ENCODE assay signal across 1 cellular context in the genomic region with DNA sequence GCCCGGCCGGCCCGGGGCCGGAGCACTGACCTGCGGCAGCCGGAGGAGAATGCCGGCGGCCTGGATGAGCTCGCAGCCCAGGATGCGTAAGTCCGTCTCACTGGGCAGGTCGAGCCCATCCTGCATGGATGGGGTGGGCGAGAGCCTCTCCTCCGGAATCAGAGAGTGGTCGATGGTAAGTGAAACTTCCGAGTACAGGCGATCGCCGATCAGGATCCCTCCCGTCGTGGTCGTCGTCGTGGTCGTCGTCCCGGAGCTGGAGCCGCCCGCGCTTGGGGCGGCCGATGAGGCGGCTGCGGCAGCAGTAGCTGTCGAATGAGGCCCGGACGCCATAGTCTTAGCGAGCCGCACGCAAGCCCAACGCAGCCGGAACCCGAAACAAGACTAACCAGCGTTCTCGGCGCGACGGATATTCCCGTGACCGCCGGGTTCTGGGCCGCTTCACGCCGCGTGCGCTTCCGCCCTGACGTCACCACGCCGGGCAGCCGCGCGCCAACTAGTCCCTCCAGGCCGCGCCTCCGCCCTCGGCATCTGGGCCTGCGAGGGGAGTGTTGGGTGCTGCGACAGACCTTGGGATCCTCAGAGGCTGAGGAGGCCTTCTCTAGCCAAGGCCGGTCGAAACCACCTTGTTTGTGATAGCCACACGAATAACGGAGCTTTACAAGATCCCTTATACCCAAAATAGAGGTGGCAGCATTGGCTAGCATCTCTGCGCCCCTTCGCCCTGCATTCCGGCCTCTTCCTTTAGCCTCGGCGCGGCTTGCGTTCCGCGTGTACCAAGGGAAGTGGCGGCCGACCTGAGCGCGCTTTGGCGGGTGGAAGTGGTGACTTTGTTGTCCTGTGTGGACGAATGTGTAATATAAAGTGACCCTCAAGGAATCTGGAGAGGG.
TF ChIP-seq lines count a peak whose summit lies in the region.

A gene (minus strand): TSS at position 386 of the 890 bp plus-strand sequence. CDS start 53 bp downstream, at position 333.

TF ChIP-seq in K562, 482 proteins besides CTCF, POLR2A, EP300 and RAD21 (continued from another document and continues in another):
- TF ChIP-seq, protein P1, sequence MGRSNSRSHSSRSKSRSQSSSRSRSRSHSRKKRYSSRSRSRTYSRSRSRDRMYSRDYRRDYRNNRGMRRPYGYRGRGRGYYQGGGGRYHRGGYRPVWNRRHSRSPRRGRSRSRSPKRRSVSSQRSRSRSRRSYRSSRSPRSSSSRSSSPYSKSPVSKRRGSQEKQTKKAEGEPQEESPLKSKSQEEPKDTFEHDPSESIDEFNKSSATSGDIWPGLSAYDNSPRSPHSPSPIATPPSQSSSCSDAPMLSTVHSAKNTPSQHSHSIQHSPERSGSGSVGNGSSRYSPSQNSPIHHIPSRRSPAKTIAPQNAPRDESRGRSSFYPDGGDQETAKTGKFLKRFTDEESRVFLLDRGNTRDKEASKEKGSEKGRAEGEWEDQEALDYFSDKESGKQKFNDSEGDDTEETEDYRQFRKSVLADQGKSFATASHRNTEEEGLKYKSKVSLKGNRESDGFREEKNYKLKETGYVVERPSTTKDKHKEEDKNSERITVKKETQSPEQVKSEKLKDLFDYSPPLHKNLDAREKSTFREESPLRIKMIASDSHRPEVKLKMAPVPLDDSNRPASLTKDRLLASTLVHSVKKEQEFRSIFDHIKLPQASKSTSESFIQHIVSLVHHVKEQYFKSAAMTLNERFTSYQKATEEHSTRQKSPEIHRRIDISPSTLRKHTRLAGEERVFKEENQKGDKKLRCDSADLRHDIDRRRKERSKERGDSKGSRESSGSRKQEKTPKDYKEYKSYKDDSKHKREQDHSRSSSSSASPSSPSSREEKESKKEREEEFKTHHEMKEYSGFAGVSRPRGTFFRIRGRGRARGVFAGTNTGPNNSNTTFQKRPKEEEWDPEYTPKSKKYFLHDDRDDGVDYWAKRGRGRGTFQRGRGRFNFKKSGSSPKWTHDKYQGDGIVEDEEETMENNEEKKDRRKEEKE (IDR thresholded peaks at IDR 0.05; ENCODE audit: borderline replicate concordance in 1 of 2, control insufficient read depth in 1 of 2, low read depth in 2 of 2, low read length in 1 of 2) = peak in 1 of 2 experiments; percentile 93; a peak in 2 of 4 replicates
- peak; percentile 98; the same call in 1 of the 2 replicates for TF ChIP-seq ZC3H4 (CRISPR knock-in tag; IDR thresholded peaks at IDR 0.05; ENCODE audit: borderline replicate concordance)
- no peak for TF ChIP-seq ZNF41 (CRISPR knock-in tag; conservative IDR thresholded peaks at IDR 0.05)
- TF ChIP-seq, protein P2, sequence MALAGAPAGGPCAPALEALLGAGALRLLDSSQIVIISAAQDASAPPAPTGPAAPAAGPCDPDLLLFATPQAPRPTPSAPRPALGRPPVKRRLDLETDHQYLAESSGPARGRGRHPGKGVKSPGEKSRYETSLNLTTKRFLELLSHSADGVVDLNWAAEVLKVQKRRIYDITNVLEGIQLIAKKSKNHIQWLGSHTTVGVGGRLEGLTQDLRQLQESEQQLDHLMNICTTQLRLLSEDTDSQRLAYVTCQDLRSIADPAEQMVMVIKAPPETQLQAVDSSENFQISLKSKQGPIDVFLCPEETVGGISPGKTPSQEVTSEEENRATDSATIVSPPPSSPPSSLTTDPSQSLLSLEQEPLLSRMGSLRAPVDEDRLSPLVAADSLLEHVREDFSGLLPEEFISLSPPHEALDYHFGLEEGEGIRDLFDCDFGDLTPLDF (CRISPR knock-in tag; IDR thresholded peaks at IDR 0.05) = peak; percentile 93; the same call in 1 of the 2 replicates
- no peak for TF ChIP-seq ZNF707 (CRISPR knock-in tag; conservative IDR thresholded peaks at IDR 0.05)
- no peak for TF ChIP-seq ASH1L (IDR thresholded peaks at IDR 0.05; ENCODE audit: borderline replicate concordance, low read depth, partially characterized antibody)
- no peak for TF ChIP-seq ZBTB8A (IDR thresholded peaks at IDR 0.05; ENCODE audit: partially characterized antibody)
- no peak for TF ChIP-seq ZNF311 (CRISPR knock-in tag; IDR thresholded peaks at IDR 0.05)
- TF ChIP-seq, protein P3, sequence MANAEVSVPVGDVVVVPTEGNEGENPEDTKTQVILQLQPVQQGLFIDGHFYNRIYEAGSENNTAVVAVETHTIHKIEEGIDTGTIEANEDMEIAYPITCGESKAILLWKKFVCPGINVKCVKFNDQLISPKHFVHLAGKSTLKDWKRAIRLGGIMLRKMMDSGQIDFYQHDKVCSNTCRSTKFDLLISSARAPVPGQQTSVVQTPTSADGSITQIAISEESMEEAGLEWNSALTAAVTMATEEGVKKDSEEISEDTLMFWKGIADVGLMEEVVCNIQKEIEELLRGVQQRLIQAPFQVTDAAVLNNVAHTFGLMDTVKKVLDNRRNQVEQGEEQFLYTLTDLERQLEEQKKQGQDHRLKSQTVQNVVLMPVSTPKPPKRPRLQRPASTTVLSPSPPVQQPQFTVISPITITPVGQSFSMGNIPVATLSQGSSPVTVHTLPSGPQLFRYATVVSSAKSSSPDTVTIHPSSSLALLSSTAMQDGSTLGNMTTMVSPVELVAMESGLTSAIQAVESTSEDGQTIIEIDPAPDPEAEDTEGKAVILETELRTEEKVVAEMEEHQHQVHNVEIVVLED (CRISPR knock-in tag; IDR thresholded peaks at IDR 0.05) = peak; percentile 99
- no peak for TF ChIP-seq MXI1 (IDR thresholded peaks at IDR 0.05; ENCODE audit: low read depth, low read length)
- peak; percentile 95 for TF ChIP-seq ETV1 (tag; conservative IDR thresholded peaks at IDR 0.05; ENCODE audit: low read depth)
- no peak for TF ChIP-seq SMARCA4 (IDR thresholded peaks at IDR 0.05)
- peak; percentile 99 for TF ChIP-seq ETV5 (CRISPR knock-in tag; IDR thresholded peaks at IDR 0.05; ENCODE audit: low read depth)
- TF ChIP-seq RBM14 (IDR thresholded peaks at IDR 0.05; ENCODE audit: borderline replicate concordance, insufficient read depth, low read depth, low read length) = peak; percentile 84; the same call in 1 of the 2 replicates
- TF ChIP-seq TCFL5 (CRISPR knock-in tag; conservative IDR thresholded peaks at IDR 0.05) = no peak; the same call in 1 of the 2 replicates
- TF ChIP-seq, protein P4, sequence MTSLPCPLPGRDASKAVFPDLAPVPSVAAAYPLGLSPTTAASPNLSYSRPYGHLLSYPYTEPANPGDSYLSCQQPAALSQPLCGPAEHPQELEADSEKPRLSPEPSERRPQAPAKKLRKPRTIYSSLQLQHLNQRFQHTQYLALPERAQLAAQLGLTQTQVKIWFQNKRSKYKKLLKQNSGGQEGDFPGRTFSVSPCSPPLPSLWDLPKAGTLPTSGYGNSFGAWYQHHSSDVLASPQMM (CRISPR knock-in tag; IDR thresholded peaks at IDR 0.05) = no peak
- TF ChIP-seq, protein P5, sequence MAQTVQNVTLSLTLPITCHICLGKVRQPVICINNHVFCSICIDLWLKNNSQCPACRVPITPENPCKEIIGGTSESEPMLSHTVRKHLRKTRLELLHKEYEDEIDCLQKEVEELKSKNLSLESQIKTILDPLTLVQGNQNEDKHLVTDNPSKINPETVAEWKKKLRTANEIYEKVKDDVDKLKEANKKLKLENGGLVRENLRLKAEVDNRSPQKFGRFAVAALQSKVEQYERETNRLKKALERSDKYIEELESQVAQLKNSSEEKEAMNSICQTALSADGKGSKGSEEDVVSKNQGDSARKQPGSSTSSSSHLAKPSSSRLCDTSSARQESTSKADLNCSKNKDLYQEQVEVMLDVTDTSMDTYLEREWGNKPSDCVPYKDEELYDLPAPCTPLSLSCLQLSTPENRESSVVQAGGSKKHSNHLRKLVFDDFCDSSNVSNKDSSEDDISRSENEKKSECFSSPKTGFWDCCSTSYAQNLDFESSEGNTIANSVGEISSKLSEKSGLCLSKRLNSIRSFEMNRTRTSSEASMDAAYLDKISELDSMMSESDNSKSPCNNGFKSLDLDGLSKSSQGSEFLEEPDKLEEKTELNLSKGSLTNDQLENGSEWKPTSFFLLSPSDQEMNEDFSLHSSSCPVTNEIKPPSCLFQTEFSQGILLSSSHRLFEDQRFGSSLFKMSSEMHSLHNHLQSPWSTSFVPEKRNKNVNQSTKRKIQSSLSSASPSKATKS (CRISPR knock-in tag; IDR thresholded peaks at IDR 0.05) = no peak
- TF ChIP-seq CREBBP (IDR thresholded peaks at IDR 0.05; ENCODE audit: low read depth, low read length) = no peak
- TF ChIP-seq, protein P6, sequence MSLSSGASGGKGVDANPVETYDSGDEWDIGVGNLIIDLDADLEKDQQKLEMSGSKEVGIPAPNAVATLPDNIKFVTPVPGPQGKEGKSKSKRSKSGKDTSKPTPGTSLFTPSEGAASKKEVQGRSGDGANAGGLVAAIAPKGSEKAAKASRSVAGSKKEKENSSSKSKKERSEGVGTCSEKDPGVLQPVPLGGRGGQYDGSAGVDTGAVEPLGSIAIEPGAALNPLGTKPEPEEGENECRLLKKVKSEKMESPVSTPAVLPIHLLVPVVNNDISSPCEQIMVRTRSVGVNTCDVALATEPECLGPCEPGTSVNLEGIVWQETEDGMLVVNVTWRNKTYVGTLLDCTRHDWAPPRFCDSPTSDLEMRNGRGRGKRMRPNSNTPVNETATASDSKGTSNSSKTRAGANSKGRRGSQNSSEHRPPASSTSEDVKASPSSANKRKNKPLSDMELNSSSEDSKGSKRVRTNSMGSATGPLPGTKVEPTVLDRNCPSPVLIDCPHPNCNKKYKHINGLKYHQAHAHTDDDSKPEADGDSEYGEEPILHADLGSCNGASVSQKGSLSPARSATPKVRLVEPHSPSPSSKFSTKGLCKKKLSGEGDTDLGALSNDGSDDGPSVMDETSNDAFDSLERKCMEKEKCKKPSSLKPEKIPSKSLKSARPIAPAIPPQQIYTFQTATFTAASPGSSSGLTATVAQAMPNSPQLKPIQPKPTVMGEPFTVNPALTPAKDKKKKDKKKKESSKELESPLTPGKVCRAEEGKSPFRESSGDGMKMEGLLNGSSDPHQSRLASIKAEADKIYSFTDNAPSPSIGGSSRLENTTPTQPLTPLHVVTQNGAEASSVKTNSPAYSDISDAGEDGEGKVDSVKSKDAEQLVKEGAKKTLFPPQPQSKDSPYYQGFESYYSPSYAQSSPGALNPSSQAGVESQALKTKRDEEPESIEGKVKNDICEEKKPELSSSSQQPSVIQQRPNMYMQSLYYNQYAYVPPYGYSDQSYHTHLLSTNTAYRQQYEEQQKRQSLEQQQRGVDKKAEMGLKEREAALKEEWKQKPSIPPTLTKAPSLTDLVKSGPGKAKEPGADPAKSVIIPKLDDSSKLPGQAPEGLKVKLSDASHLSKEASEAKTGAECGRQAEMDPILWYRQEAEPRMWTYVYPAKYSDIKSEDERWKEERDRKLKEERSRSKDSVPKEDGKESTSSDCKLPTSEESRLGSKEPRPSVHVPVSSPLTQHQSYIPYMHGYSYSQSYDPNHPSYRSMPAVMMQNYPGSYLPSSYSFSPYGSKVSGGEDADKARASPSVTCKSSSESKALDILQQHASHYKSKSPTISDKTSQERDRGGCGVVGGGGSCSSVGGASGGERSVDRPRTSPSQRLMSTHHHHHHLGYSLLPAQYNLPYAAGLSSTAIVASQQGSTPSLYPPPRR (CRISPR knock-in tag; IDR thresholded peaks at IDR 0.05; ENCODE audit: borderline replicate concordance) = peak; percentile 81; the same call in 1 of the 2 replicates
- no peak for TF ChIP-seq ZNF699 (CRISPR knock-in tag; IDR thresholded peaks at IDR 0.05; ENCODE audit: insufficient replicate concordance)
- peak; percentile 99 for TF ChIP-seq FOXP1 (CRISPR knock-in tag; IDR thresholded peaks at IDR 0.05)
- TF ChIP-seq GTF2A2 (tag; IDR thresholded peaks at IDR 0.05) = no peak; the same call in 1 of the 2 replicates
- peak; percentile 74; the same call in 1 of the 2 replicates for TF ChIP-seq JUNB (CRISPR knock-in tag; conservative IDR thresholded peaks at IDR 0.05)
- TF ChIP-seq TSC22D4 (tag; IDR thresholded peaks at IDR 0.05) = no peak
- TF ChIP-seq RBFOX2 (IDR thresholded peaks at IDR 0.05; ENCODE audit: low read depth, low read length) = peak; percentile 100
- TF ChIP-seq POLR2H (tag; IDR thresholded peaks at IDR 0.05; ENCODE audit: low read depth) = peak; percentile 97
- no peak for TF ChIP-seq CCAR2 (IDR thresholded peaks at IDR 0.05; ENCODE audit: low read depth, low read length)
- TF ChIP-seq, protein P7, sequence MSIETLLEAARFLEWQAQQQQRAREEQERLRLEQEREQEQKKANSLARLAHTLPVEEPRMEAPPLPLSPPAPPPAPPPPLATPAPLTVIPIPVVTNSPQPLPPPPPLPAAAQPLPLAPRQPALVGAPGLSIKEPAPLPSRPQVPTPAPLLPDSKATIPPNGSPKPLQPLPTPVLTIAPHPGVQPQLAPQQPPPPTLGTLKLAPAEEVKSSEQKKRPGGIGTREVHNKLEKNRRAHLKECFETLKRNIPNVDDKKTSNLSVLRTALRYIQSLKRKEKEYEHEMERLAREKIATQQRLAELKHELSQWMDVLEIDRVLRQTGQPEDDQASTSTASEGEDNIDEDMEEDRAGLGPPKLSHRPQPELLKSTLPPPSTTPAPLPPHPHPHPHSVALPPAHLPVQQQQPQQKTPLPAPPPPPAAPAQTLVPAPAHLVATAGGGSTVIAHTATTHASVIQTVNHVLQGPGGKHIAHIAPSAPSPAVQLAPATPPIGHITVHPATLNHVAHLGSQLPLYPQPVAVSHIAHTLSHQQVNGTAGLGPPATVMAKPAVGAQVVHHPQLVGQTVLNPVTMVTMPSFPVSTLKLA (conservative IDR thresholded peaks at IDR 0.05) = peak; percentile 89 to 93
- no peak for TF ChIP-seq PTTG1 (tag; IDR thresholded peaks at IDR 0.05; ENCODE audit: low read depth)
- no peak for TF ChIP-seq BCL6 (CRISPR knock-in tag; IDR thresholded peaks at IDR 0.05)
- TF ChIP-seq SIN3A (IDR thresholded peaks at IDR 0.05; ENCODE audit: borderline replicate concordance in 2 of 2, control insufficient read depth in 1 of 2, low read depth in 2 of 2, low read length in 2 of 2) = peak; percentile 34 to 78; a peak in 2 of 4 replicates
- TF ChIP-seq FUS (optimal IDR thresholded peaks at IDR 0.05; ENCODE audit: low read depth, low read length) = peak; percentile 25
- TF ChIP-seq HDAC8 (tag; IDR thresholded peaks at IDR 0.05) = peak; percentile 24; the same call in 1 of the 2 replicates
- TF ChIP-seq, protein P8, sequence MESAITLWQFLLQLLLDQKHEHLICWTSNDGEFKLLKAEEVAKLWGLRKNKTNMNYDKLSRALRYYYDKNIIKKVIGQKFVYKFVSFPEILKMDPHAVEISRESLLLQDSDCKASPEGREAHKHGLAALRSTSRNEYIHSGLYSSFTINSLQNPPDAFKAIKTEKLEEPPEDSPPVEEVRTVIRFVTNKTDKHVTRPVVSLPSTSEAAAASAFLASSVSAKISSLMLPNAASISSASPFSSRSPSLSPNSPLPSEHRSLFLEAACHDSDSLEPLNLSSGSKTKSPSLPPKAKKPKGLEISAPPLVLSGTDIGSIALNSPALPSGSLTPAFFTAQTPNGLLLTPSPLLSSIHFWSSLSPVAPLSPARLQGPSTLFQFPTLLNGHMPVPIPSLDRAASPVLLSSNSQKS (CRISPR knock-in tag; IDR thresholded peaks at IDR 0.05) = no peak
- TF ChIP-seq RFX7 (CRISPR knock-in tag; IDR thresholded peaks at IDR 0.05) = no peak
- TF ChIP-seq CBX3 (IDR thresholded peaks at IDR 0.05; ENCODE audit: borderline replicate concordance in 1 of 2, low read length in 2 of 2) = peak in 1 of 2 experiments; percentile 94; a peak in 2 of 3 replicates
- peak; percentile 47; the same call in 1 of the 2 replicates for TF ChIP-seq ZNF766 (CRISPR knock-in tag; conservative IDR thresholded peaks at IDR 0.05)
- TF ChIP-seq ZNF282 (CRISPR knock-in tag; IDR thresholded peaks at IDR 0.05) = no peak
- peak; percentile 19; the same call in 1 of the 2 replicates for TF ChIP-seq ZNF212 (CRISPR knock-in tag; IDR thresholded peaks at IDR 0.05)
- TF ChIP-seq EZH2 (IDR thresholded peaks at IDR 0.05; ENCODE audit: borderline replicate concordance, low read depth, low read length) = no peak
